In genomic region chr3:52328536-52329080, GRCh38 we compare ENCODE assay signal across 14 cellular contexts.
"Had no signal": no experiment of that assay in that cellular context is flagged by ENCODE, and none has a peak within 500 bp of the region (broad histone marks: within the 10 kb centered on the region; RNA-seq: fewer than 3 reads in every experiment).

No MANE protein-coding gene starts in this region.

- H3K4me1 Mint-ChIP-seq: endodermal cell, nephron had no signal

- H3K27ac ChIP-seq: coronary artery, hepatocyte, spleen had no signal

- H3K4me2 ChIP-seq: hepatocyte had no signal

- H3K27me3 Mint-ChIP-seq: naive B cell had no signal

- H3K9me3 Mint-ChIP-seq: endodermal cell, naive B cell, nephron had no signal

- H3K79me2 ChIP-seq: hepatocyte had no signal

- H3K9me3 ChIP-seq: spleen had no signal

- H3K4me3 ChIP-seq: coronary artery, hepatocyte, spleen had no signal

- H3K27ac Mint-ChIP-seq: endodermal cell, nephron had no signal

- H2AFZ ChIP-seq: hepatocyte had no signal

- ATAC-seq: left colon, sciatic nerve had no signal

- H3K27me3 ChIP-seq: hepatocyte, spleen had no signal

- H3K4me3 Mint-ChIP-seq: endodermal cell, naive B cell, nephron had no signal

- DNase-seq: effector CD4-positive, alpha-beta T cell; endodermal cell; foreskin melanocyte; head of caudate nucleus; left colon; mesendoderm; naive B cell; spleen; stimulated activated naive CD4-positive, alpha-beta T cell treated with Interleukin-2 at 50 U/mL for 16 hours; trophoblast cell had no signal

- H3K4me1 ChIP-seq: spleen had no signal

- H3K36me3 Mint-ChIP-seq: naive B cell had no signal
